Comparison of ENCODE assay signal across 3 cellular contexts in genomic region chr11:94129505-94130335, GRCh38.
TF ChIP-seq lines count a peak whose summit lies in the region.

No MANE protein-coding gene starts in this region.

TF ChIP-seq in IMR-90, 13 proteins besides CTCF, POLR2A, EP300 and RAD21:
- TF ChIP-seq CEBPB (IDR thresholded peaks at IDR 0.05; ENCODE audit: low read depth, low read length) (no peak), BHLHE40 (IDR thresholded peaks at IDR 0.05; ENCODE audit: low read depth, low read length) (0 out of 2 replicates have a peak, but pooled peaks have one; percentile 3), FOS (IDR thresholded peaks at IDR 0.05; ENCODE audit: low read depth, low read length) (no peak), MAFK (IDR thresholded peaks at IDR 0.05; ENCODE audit: low read depth, low read length) (no peak), RCOR1 (IDR thresholded peaks at IDR 0.05; ENCODE audit: insufficient replicate concordance, low read length) (no peak), NFE2L2 (IDR thresholded peaks at IDR 0.05; ENCODE audit: low read depth, low read length) (no peak), MXI1 (IDR thresholded peaks at IDR 0.05; ENCODE audit: borderline replicate concordance, low read depth, low read length) (peak; percentile 33; the same call in 1 of the 2 replicates), MAZ (IDR thresholded peaks at IDR 0.05; ENCODE audit: borderline replicate concordance, low read depth, low read length) (no peak; the same call in 1 of the 2 replicates), SMC3 (IDR thresholded peaks at IDR 0.05; ENCODE audit: low read depth, low read length) (no peak), RFX5 (IDR thresholded peaks at IDR 0.05; ENCODE audit: low read depth, low read length) (no peak), CHD1 (IDR thresholded peaks at IDR 0.05; ENCODE audit: low read depth, low read length) (no peak)
- TF ChIP-seq, protein P1, sequence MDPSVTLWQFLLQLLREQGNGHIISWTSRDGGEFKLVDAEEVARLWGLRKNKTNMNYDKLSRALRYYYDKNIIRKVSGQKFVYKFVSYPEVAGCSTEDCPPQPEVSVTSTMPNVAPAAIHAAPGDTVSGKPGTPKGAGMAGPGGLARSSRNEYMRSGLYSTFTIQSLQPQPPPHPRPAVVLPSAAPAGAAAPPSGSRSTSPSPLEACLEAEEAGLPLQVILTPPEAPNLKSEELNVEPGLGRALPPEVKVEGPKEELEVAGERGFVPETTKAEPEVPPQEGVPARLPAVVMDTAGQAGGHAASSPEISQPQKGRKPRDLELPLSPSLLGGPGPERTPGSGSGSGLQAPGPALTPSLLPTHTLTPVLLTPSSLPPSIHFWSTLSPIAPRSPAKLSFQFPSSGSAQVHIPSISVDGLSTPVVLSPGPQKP (IDR thresholded peaks at IDR 0.05; ENCODE audit: borderline replicate concordance, low read depth, low read length), result no peak
- TF ChIP-seq, protein P2, sequence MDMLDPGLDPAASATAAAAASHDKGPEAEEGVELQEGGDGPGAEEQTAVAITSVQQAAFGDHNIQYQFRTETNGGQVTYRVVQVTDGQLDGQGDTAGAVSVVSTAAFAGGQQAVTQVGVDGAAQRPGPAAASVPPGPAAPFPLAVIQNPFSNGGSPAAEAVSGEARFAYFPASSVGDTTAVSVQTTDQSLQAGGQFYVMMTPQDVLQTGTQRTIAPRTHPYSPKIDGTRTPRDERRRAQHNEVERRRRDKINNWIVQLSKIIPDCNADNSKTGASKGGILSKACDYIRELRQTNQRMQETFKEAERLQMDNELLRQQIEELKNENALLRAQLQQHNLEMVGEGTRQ (IDR thresholded peaks at IDR 0.05; ENCODE audit: low read depth, low read length), result peak; percentile 81

TF ChIP-seq in GM12878, 131 proteins besides CTCF, POLR2A, EP300 and RAD21 (continues in another document):
- TF ChIP-seq REST (IDR thresholded peaks at IDR 0.05; ENCODE audit: low read depth, low read length) (no peak), BCLAF1 (IDR thresholded peaks at IDR 0.05) (no peak), JUND (IDR thresholded peaks at IDR 0.05; ENCODE audit: low read depth, low read length) (no peak), ZBTB11 (CRISPR knock-in tag; IDR thresholded peaks at IDR 0.05) (no peak), MXI1 (IDR thresholded peaks at IDR 0.05; ENCODE audit: low read depth, low read length) (no peak), EED (IDR thresholded peaks at IDR 0.05; ENCODE audit: low read depth) (no peak), ZNF622 (IDR thresholded peaks at IDR 0.05) (no peak), IKZF2 (IDR thresholded peaks at IDR 0.05) (no peak), TCF12 (IDR thresholded peaks at IDR 0.05; ENCODE audit: low read depth, low read length) (no peak), HCFC1 (IDR thresholded peaks at IDR 0.05; ENCODE audit: low read length) (no peak), MEF2B (IDR thresholded peaks at IDR 0.05; ENCODE audit: partially characterized antibody, poor library complexity, severe bottlenecking) (no peak), CREB1 (IDR thresholded peaks at IDR 0.05; ENCODE audit: low read depth) (0 out of 2 replicates have a peak, but pooled peaks have one; percentile 16), CHD2 (IDR thresholded peaks at IDR 0.05; ENCODE audit: borderline replicate concordance, low read depth, low read length) (no peak), HDGF (IDR thresholded peaks at IDR 0.05) (0 out of 2 replicates have a peak, but pooled peaks have one; percentile 2)

TF ChIP-seq in liver, 16 proteins besides CTCF, POLR2A, EP300 and RAD21:
- no peak for TF ChIP-seq TAF1 (conservative IDR thresholded peaks at IDR 0.05)
- TF ChIP-seq YY1 (IDR thresholded peaks at IDR 0.05), result peak; percentile 48
- TF ChIP-seq JUND (IDR thresholded peaks at IDR 0.05), result peak in 1 of 2 donors; percentile 9
- TF ChIP-seq HNF4A (conservative IDR thresholded peaks at IDR 0.05), result peak in 1 of 2 donors; percentile 25
- TF ChIP-seq GABPA (IDR thresholded peaks at IDR 0.05 in 1 of 2, conservative IDR thresholded peaks at IDR 0.05 in 1 of 2), result no peak
- TF ChIP-seq SP1 (IDR thresholded peaks at IDR 0.05), result peak; percentile 24
- TF ChIP-seq REST (IDR thresholded peaks at IDR 0.05), result no peak
- TF ChIP-seq HNF4G (IDR thresholded peaks at IDR 0.05), result no peak
- TF ChIP-seq, protein P3, sequence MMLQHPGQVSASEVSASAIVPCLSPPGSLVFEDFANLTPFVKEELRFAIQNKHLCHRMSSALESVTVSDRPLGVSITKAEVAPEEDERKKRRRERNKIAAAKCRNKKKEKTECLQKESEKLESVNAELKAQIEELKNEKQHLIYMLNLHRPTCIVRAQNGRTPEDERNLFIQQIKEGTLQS (IDR thresholded peaks at IDR 0.05), result no peak
- TF ChIP-seq FOXA1 (IDR thresholded peaks at IDR 0.05), result no peak
- no peak for TF ChIP-seq EGR1 (IDR thresholded peaks at IDR 0.05; ENCODE audit: low read depth in 2 of 2)
- TF ChIP-seq, protein P4, sequence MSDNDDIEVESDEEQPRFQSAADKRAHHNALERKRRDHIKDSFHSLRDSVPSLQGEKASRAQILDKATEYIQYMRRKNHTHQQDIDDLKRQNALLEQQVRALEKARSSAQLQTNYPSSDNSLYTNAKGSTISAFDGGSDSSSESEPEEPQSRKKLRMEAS (IDR thresholded peaks at IDR 0.05), result no peak
- TF ChIP-seq NR2F2 (IDR thresholded peaks at IDR 0.05), result no peak
- TF ChIP-seq FOXA2 (IDR thresholded peaks at IDR 0.05), result no peak
- TF ChIP-seq ZBTB33 (IDR thresholded peaks at IDR 0.05), result no peak
- TF ChIP-seq RXRA (IDR thresholded peaks at IDR 0.05), result peak; percentile 20 to 24
